In the genomic region with DNA sequence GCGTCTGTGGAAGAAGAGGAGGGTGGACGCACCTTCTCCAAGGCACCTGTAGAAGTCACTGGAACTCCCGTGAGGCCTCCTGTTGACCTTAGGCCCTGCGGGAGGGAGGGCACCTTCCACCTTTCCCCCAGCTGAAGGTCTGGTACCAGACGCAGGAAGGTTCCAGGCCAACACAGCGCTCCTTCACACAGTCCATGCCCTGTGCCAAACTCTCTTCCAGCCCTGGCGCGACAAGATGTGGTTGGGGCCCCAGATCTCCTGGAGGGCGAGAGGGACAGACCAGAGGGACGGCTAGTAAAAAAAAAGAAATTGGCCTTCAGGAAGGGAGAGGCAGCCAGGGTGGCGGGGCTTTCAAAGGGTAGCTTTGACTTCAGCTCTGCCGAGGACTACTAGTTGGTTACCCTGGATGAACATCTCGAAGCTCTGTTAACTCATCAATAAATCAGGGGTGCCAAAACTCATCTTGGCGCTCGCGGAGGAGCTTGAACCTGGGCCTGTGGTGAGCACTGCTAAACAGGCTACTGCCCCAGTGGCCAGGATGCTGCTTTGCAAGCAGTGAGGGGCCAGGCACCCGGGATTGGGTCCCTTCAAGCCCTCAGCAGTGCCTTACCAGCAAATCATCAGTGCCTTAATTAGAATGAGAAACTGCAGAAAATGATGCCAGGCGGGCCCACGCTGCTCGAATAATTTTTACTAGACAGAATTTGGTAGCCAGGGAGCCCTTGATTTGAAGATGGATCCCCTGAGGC, we compare ENCODE assay signal across 1 cellular context.
TF ChIP-seq lines count a peak whose summit lies in the region.

No MANE protein-coding gene starts in this region.

TF ChIP-seq in K562, 482 proteins besides CTCF, POLR2A, EP300 and RAD21:
- peak; percentile 30; the same call in 1 of the 2 replicates for TF ChIP-seq SUPT5H (IDR thresholded peaks at IDR 0.05)
- TF ChIP-seq, protein P1, sequence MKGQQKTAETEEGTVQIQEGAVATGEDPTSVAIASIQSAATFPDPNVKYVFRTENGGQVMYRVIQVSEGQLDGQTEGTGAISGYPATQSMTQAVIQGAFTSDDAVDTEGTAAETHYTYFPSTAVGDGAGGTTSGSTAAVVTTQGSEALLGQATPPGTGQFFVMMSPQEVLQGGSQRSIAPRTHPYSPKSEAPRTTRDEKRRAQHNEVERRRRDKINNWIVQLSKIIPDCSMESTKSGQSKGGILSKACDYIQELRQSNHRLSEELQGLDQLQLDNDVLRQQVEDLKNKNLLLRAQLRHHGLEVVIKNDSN (CRISPR knock-in tag; IDR thresholded peaks at IDR 0.05) = no peak
- peak; percentile 20 for TF ChIP-seq POLR2B (IDR thresholded peaks at IDR 0.05; ENCODE audit: low read depth, partially characterized antibody)
- 0 out of 2 replicates have a peak, but pooled peaks have one; percentile 27 for TF ChIP-seq POLR2AphosphoS2 (IDR thresholded peaks at IDR 0.05; ENCODE audit: low read length)
- peak; percentile 93 for TF ChIP-seq ZNF121 (CRISPR knock-in tag; conservative IDR thresholded peaks at IDR 0.05)
- no peak for TF ChIP-seq BCOR (IDR thresholded peaks at IDR 0.05)
- TF ChIP-seq CBX1 (IDR thresholded peaks at IDR 0.05; ENCODE audit: low read depth) = no peak
- TF ChIP-seq HIVEP1 (CRISPR knock-in tag; IDR thresholded peaks at IDR 0.05) = no peak
- no peak for TF ChIP-seq ARHGAP35 (IDR thresholded peaks at IDR 0.05; ENCODE audit: partially characterized antibody)
- TF ChIP-seq ZKSCAN1 (IDR thresholded peaks at IDR 0.05; ENCODE audit: low read depth, low read length) = no peak
- TF ChIP-seq MYNN (IDR thresholded peaks at IDR 0.05) = 0 out of 2 replicates have a peak, but pooled peaks have one; percentile 11
- no peak for TF ChIP-seq MYNN (CRISPR knock-in tag; IDR thresholded peaks at IDR 0.05)
- no peak for TF ChIP-seq HNRNPLL (IDR thresholded peaks at IDR 0.05; ENCODE audit: low read depth, low read length, poor library complexity, severe bottlenecking)
